26 cellular contexts compared by ENCODE assay signal in the genomic region with DNA sequence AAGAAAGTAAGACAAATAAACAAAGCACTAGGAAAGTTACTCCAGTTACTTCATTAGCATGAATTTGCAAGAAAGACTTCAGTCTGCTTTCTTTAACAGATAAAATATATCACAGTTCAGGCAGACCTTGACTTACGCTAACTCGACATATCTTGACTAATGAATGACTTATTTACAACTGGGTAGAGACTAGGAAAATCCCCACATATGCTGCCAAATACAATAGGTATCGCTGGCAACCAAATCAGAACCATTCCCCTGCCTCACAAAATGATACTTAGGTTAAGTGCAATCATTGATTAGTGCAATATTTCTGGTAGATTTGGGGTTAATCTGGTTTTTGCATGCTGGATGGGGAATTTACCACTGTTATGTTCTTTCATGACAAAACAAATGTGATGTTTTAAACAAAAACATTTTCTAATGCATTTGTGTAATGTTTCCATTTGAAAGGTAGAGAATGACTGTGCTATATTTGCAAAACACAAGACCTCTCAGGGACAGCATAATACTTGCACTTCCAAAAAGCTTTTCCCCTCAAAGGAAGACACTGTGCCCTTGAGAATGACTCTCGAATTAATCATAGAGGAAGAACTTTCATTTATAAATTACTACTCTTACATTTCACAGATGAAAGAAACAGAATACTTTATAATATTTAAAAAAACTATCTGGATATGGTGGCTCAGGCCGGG.
A peak's percentile ranks its signal among the peaks of the same experiment; 100 is the strongest.
DNase-seq lines count a peak whose midpoint lies in the region; ATAC-seq, FAIRE-seq and TF ChIP-seq lines count a peak whose summit lies in the region.
"Had no signal": no experiment of that assay in that cellular context is flagged by ENCODE, and none has a peak within 500 bp of the region (broad histone marks: within the 10 kb centered on the region; RNA-seq: fewer than 3 reads in every experiment).

No MANE protein-coding gene starts in this region.

- H3K4me1 Mint-ChIP-seq in GM23338 = peaks cover 26% of the 10 kb centered on the region

- H3K4me2 ChIP-seq in GM23338 = peak overlapping the region; percentile 27
- H3K4me2 ChIP-seq: BLaER1 treated with 17β-estradiol and CSF1 and Interleukin-3, amounts not matched to agents 10 nM and 100 nM; SK-N-SH had no signal

- intact Hi-C loops in pancreas (cut with DNase I) = no loop called here
- intact Hi-C loops in esophagus squamous epithelium (cut with DNase I) = no loop called here

- CTCF ChIA-PET in RWPE1 (lab: Yijun Ruan, JAX) = no interaction called here

- no peaks in the 10 kb centered on the region for H3F3A ChIP-seq in GM23338 (replicated peaks; ENCODE audit: low read depth)

- H3K27me3 Mint-ChIP-seq in GM23338 (ENCODE audit: insufficient read depth, low read depth, poor library complexity) = peaks cover 4% of the 10 kb centered on the region
- H3K27me3 Mint-ChIP-seq: CD4-positive, alpha-beta T cell had no signal

- H3K9me3 ChIP-seq in HUES64 (ENCODE audit: insufficient read depth, low read depth, low read length) (no peaks in the 10 kb centered on the region), pancreas (no peaks in the 10 kb centered on the region), esophagus squamous epithelium (no peaks in the 10 kb centered on the region)
- H3K9me3 ChIP-seq: SK-N-SH had no signal

- no peak overlapping the region for H2AFZ ChIP-seq in GM23338

- no peak for FAIRE-seq in pancreas (lab: Jason Lieb, UNC)
- FAIRE-seq: A204.1, D721Med, G401.6, H54, RCC 7860 had no signal

- H3K36me3 ChIP-seq in GM23338 (ENCODE audit: insufficient read depth) (no peaks in the 10 kb centered on the region), HUES64 (ENCODE audit: insufficient read depth, low read length) (no peaks in the 10 kb centered on the region), pancreas (no peaks in the 10 kb centered on the region), esophagus squamous epithelium (no peaks in the 10 kb centered on the region)
- H3K36me3 ChIP-seq: BLaER1 treated with 17β-estradiol and CSF1 and Interleukin-3, amounts not matched to agents 10 nM and 100 nM had no signal

- no peak overlapping the region for H3K9ac ChIP-seq in HUES64 (ENCODE audit: low read depth, low read length)
- H3K9ac ChIP-seq: BLaER1 treated with 17β-estradiol and CSF1 and Interleukin-3, amounts not matched to agents 10 nM and 100 nM; SK-N-SH had no signal

- TF ChIP-seq CTCF in GM23338 (conservative IDR thresholded peaks at IDR 0.05; ENCODE audit: low read depth in 2 of 2) = no peak
- TF ChIP-seq CTCF in fibroblast of mammary gland (conservative IDR thresholded peaks at IDR 0.05; ENCODE audit: control insufficient read depth, insufficient read depth, low read depth, low read length) = no peak
- no peak for TF ChIP-seq CTCF in pancreas (IDR thresholded peaks at IDR 0.05)
- TF ChIP-seq CTCF in esophagus squamous epithelium (IDR thresholded peaks at IDR 0.05) = no peak
- no peak for TF ChIP-seq CTCF in RWPE1 (conservative IDR thresholded peaks at IDR 0.05; ENCODE audit: low read depth)

- POLR2A ChIA-PET in RWPE1 (lab: Yijun Ruan, JAX; ENCODE audit: low non-redundant PET) = no interaction called here

- no peak overlapping the region for H3K4me3 Mint-ChIP-seq in GM23338
- H3K4me3 Mint-ChIP-seq: CD4-positive, alpha-beta T cell had no signal

- 0 out of 2 replicates have a peak overlapping the region, but pooled peaks have one; percentile 8 for H3K4me3 ChIP-seq in GM23338
- H3K4me3 ChIP-seq in HUES64 (ENCODE audit: low read length) = no peak overlapping the region
- no peak overlapping the region for H3K4me3 ChIP-seq in fibroblast of mammary gland (ENCODE audit: control insufficient read depth, low read depth, low read length)
- no peak overlapping the region for H3K4me3 ChIP-seq in pancreas
- H3K4me3 ChIP-seq in esophagus squamous epithelium = no peak overlapping the region
- H3K4me3 ChIP-seq: BLaER1 treated with 17β-estradiol and CSF1 and Interleukin-3, amounts not matched to agents 10 nM and 100 nM had no signal

- TF ChIP-seq POLR2A in esophagus squamous epithelium (IDR thresholded peaks at IDR 0.05) = no peak

- H3K27ac ChIP-seq in GM23338 (ENCODE audit: low read depth) (peak overlapping the region; percentile 39), HUES64 (ENCODE audit: low read depth, low read length) (peak overlapping the region; percentile 89; the same call in 1 of the 2 replicates), pancreas (peak overlapping the region in 1 of 4 donors; percentile 30), esophagus squamous epithelium (no peak overlapping the region), RWPE1 (no peak overlapping the region)
- H3K27ac ChIP-seq: BLaER1 treated with 17β-estradiol and CSF1 and Interleukin-3, amounts not matched to agents 10 nM and 100 nM; HL-60 had no signal

- no peaks in the 10 kb centered on the region for H3K9me3 Mint-ChIP-seq in GM23338

- peak; percentile 65 for ATAC-seq in GM23338
- peak in 3 of 4 donors; percentile 39 to 85 (median 70) for ATAC-seq in pancreas

- no peaks in the 10 kb centered on the region for H3K79me2 ChIP-seq in GM23338 (replicated peaks; ENCODE audit: insufficient read depth)

- H3K9me2 ChIP-seq in GM23338 (ENCODE audit: insufficient read depth) = peaks cover 8% of the 10 kb centered on the region
- H3K9me2 ChIP-seq: SK-N-SH had no signal

- no peaks in the 10 kb centered on the region for H3K27me3 ChIP-seq in GM23338 (ENCODE audit: insufficient read depth)
- H3K27me3 ChIP-seq in HUES64 (ENCODE audit: insufficient read depth, low read length) = no peaks in the 10 kb centered on the region
- H3K27me3 ChIP-seq in pancreas = no peaks in the 10 kb centered on the region
- no peaks in the 10 kb centered on the region for H3K27me3 ChIP-seq in esophagus squamous epithelium
- H3K27me3 ChIP-seq: BLaER1 treated with 17β-estradiol and CSF1 and Interleukin-3, amounts not matched to agents 10 nM and 100 nM had no signal

- DNase-seq in GM23338 (ENCODE audit: low spot score) = no peak
- peak; percentile 13 for DNase-seq in fibroblast of mammary gland (ENCODE audit: low read depth)
- no peak for DNase-seq in pancreas
- no peak for DNase-seq in H4 (ENCODE audit: low spot score)
- DNase-seq in esophagus squamous epithelium (lab: John Stamatoyannopoulos, UW) = no peak
- no peak for DNase-seq in RWPE1 (ENCODE audit: low spot score)
- DNase-seq in inferior parietal cortex (ENCODE audit: extremely low spot score) = no peak
- DNase-seq: AML-193; CD4-positive, alpha-beta T cell; DMS53; KG1; MM.1S; NCI-H2029; NCI-H446; NCI-H524 treated with DMSO at 0.1 percent for 48 hours; NCI-H774; SK-N-SH; SW 1271 had no signal

- H3K4me1 ChIP-seq in GM23338 (ENCODE audit: insufficient read depth) = peaks cover 14% of the 10 kb centered on the region
- peaks cover 15% of the 10 kb centered on the region; the same call in 1 of the 2 replicates for H3K4me1 ChIP-seq in HUES64 (ENCODE audit: insufficient read depth, low read length)
- H3K4me1 ChIP-seq in pancreas = peaks cover 0 to 14% (median 0%) of the 10 kb centered on the region in 3 donors
- peaks cover 0 to 15% (median 0%) of the 10 kb centered on the region in 3 donors for H3K4me1 ChIP-seq in esophagus squamous epithelium

- no peaks in the 10 kb centered on the region for H4K20me1 ChIP-seq in GM23338 (replicated peaks; ENCODE audit: insufficient read depth)
- H4K20me1 ChIP-seq: BLaER1 treated with 17β-estradiol and CSF1 and Interleukin-3, amounts not matched to agents 10 nM and 100 nM had no signal

- H3K27ac Mint-ChIP-seq in GM23338 = peak overlapping the region; percentile 52
- H3K27ac Mint-ChIP-seq: CD4-positive, alpha-beta T cell had no signal

- 60% methylated on average over 4 of the region's 5 CpGs for WGBS in HUES64
- WGBS in pancreas, 2 donors = 37 to 46% methylated on average over 5 of the region's 5 CpGs
- WGBS in esophagus squamous epithelium, 2 donors = 51 to 53% methylated on average over 5 of the region's 5 CpGs

- no peaks in the 10 kb centered on the region for H3K36me3 Mint-ChIP-seq in GM23338 (ENCODE audit: low read depth)

TF ChIP-seq in GM23338, 12 proteins besides CTCF, POLR2A, EP300 and RAD21:
- TF ChIP-seq NANOG (IDR thresholded peaks at IDR 0.05; ENCODE audit: borderline replicate concordance) (0 out of 2 replicates have a peak, but pooled peaks have one; percentile 40), JUNB (IDR thresholded peaks at IDR 0.05; ENCODE audit: unreplicated experiment) (no peak)

Comparison
In these comparisons a context has a peak if more than half of its experiments do, and no peak if none do; other contexts are left out.
1. H3K27ac ChIP-seq: peak in GM23338 (single experiment) and HUES64 (single experiment); none in esophagus squamous epithelium (0 of 4) and RWPE1 (single experiment).